In the genomic region with DNA sequence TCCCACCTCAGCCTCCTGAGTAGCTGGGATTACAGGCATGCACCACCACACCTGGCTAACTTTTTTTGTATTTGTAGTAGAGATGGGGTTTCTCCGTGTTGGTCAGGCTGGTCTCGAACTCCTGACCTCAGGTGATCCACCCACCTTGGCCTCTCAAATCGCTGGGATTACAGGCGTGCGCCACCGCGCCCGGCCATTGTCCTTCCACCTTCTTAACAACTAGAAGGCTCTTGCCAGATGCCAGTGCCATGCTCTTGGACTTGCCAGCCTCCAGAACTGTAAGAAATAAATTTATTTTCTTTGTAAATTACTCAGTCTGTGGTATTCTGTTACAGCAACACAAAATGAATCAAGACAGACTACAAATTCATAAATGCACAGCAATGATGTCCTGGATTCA, we compare ENCODE assay signal across 12 cellular contexts. TPM values are rescaled to one million over a fixed set of nuclear protein-coding genes. Genes with fewer than 3 reads are reported as not detected.
"Had no signal": no experiment of that assay in that cellular context is flagged by ENCODE, and none has a peak within 500 bp of the region (broad histone marks: within the 10 kb centered on the region; RNA-seq: fewer than 3 reads in every experiment).

No MANE protein-coding gene starts in this region.

RNA-seq across cellular contexts. Expression of gene PRDM13, which starts 11.9 kb away (rescaled TPM):
- total RNA-seq: activated B cell treated with CpG ODN at 0.5 μM for 24 hours; activated CD4-positive, alpha-beta memory T cell treated with anti-CD3 and anti-CD28 coated beads for 36 hours; activated CD4-positive, alpha-beta memory T cell treated with anti-CD3 and anti-CD28 coated beads, Interleukin-2, amount 10 ng/mL, durations not matched to agents 7 days and 5 days; activated CD4-positive, alpha-beta T cell treated with anti-CD3 and anti-CD28 coated beads for 36 hours; activated CD4-positive, alpha-beta T cell treated with anti-CD3 and anti-CD28 coated beads, Interleukin-2, amount 10 ng/mL, durations not matched to agents 24 days and 14 days; activated CD4-positive, alpha-beta T cell treated with anti-CD3 and anti-CD28 coated beads, Interleukin-2, amount 10 ng/mL, durations not matched to agents 7 days and 5 days; activated CD8-positive, alpha-beta T cell treated with anti-CD3 and anti-CD28 coated beads for 36 hours; activated CD8-positive, alpha-beta T cell treated with anti-CD3 and anti-CD28 coated beads, Interleukin-2, amount 10 ng/mL, durations not matched to agents 7 days and 5 days; T-cell; T-helper 1 cell treated with Interleukin-12 subunit alpha and Interleukin-12 subunit beta and Interleukin-4 antibody, amounts not matched to agents 30 ng/mL and 1 ng/mL, for 36 hours; T-helper 17 cell; T-helper 2 cell treated with Interferon-gamma antibody and Interleukin-4, amounts not matched to agents 100 ng/mL and 5 ng/mL, for 36 hours had no signal
